8 cellular contexts compared by ENCODE assay signal in genomic region chr9:71909887-71910601, GRCh38. TPM values are rescaled to one million over a fixed set of nuclear protein-coding genes. Genes with fewer than 3 reads are reported as not detected.
A peak's percentile ranks its signal among the peaks of the same experiment; 100 is the strongest.
DNase-seq lines count a peak whose midpoint lies in the region; ATAC-seq and TF ChIP-seq lines count a peak whose summit lies in the region.

No MANE protein-coding gene starts in this region.

- intact Hi-C loops in heart left ventricle (cut with DNase I) = loop anchor here in 8 of 10 donors (5.0 to 10.0 kb wide), 9 partner anchors 55 to 455 kb away; partner anchors contain the start of gene ZFAND5 (in 1 of the 8)

- H3K4me3 ChIP-seq in Peyer's patch (peak overlapping the region; percentile 77 to 98 (median 95)), heart left ventricle (peak overlapping the region; percentile 66 to 98 (median 94))

- H3K9me3 Mint-ChIP-seq in osteocyte (ENCODE audit: unreplicated experiment) = no peaks in the 10 kb centered on the region

- H3K4me1 ChIP-seq in Peyer's patch (peaks cover 0 to 28% (median 6%) of the 10 kb centered on the region in 4 donors), heart left ventricle (peaks cover 0 to 47% (median 32%) of the 10 kb centered on the region in 12 donors)

- DNase-seq in SHP77 (lab: John Stamatoyannopoulos, UW) (peak; percentile 35 to 46), SHP77 treated with DMSO at 0.1 percent for 48 hours (lab: John Stamatoyannopoulos, UW) (no peak), Peyer's patch (peak; percentile 34 to 80 (median 74)), amniotic epithelial cell (ENCODE audit: low read depth) (peak; percentile 23), heart left ventricle (peak; percentile 67 to 76 (median 70)), osteocyte (ENCODE audit: extremely low spot score, unreplicated experiment) (peak; percentile 86), NCI-H1048 (lab: John Stamatoyannopoulos, UW) (no peak)

- peak overlapping the region; percentile 97 for H3K4me3 Mint-ChIP-seq in osteocyte (ENCODE audit: unreplicated experiment)

- peak overlapping the region; percentile 78 to 96 (median 96) for H3K27ac ChIP-seq in Peyer's patch
- H3K27ac ChIP-seq in heart left ventricle = peak overlapping the region; percentile 70 to 97 (median 94)

- no peak for TF ChIP-seq POLR2A in Peyer's patch (IDR thresholded peaks at IDR 0.05)
- TF ChIP-seq POLR2A in heart left ventricle (IDR thresholded peaks at IDR 0.05) = no peak

- H3K36me3 ChIP-seq in Peyer's patch (peaks cover 0 to 6% (median 0%) of the 10 kb centered on the region in 3 donors), heart left ventricle (peaks cover 0 to 12% (median 0%) of the 10 kb centered on the region in 9 donors)

- peaks cover 42% of the 10 kb centered on the region for H3K4me1 Mint-ChIP-seq in osteocyte (ENCODE audit: unreplicated experiment)

- H3K9me3 ChIP-seq in Peyer's patch = no peaks in the 10 kb centered on the region
- no peaks in the 10 kb centered on the region for H3K9me3 ChIP-seq in heart left ventricle

- ATAC-seq in HG03097 (IDR thresholded peaks at IDR 0.05; ENCODE audit: low FRiP score, unreplicated experiment) (peak; percentile 12), heart left ventricle (peak in 2 of 4 donors; percentile 16 to 38)

- peak overlapping the region; percentile 93 for H3K27ac Mint-ChIP-seq in osteocyte (ENCODE audit: unreplicated experiment)

- H3K27me3 ChIP-seq in Peyer's patch (no peaks in the 10 kb centered on the region), heart left ventricle (no peaks in the 10 kb centered on the region)

- no peaks in the 10 kb centered on the region for H3K27me3 Mint-ChIP-seq in osteocyte (ENCODE audit: unreplicated experiment)

- 0 to 2% (median 0%) methylated on average over 22 to 41 of the region's 41 CpGs for WGBS in heart left ventricle, 4 donors

- no peak for TF ChIP-seq CTCF in Peyer's patch (IDR thresholded peaks at IDR 0.05)
- no peak for TF ChIP-seq CTCF in heart left ventricle (IDR thresholded peaks at IDR 0.05)
- TF ChIP-seq CTCF in osteocyte (IDR thresholded peaks at IDR 0.05) = no peak

- H3K36me3 Mint-ChIP-seq in osteocyte (ENCODE audit: unreplicated experiment) = no peaks in the 10 kb centered on the region

RNA-seq across cellular contexts. Expression of gene ABHD17B, which starts 0.9 kb away (rescaled TPM):
- 10 to 100 TPM; 23.9 to 39.1 (median 34.0) TPM for total RNA-seq in Peyer's patch
- 10 to 100 TPM in 7 of 9 donors, 1 to 10 TPM in 2; 8.5 to 15.9 (median 10.9) TPM for total RNA-seq in heart left ventricle
- polyA plus RNA-seq in heart left ventricle = 10 to 100 TPM in 1 of 2 donors, 1 to 10 TPM in 1; 2.7 to 10.5 TPM
- total RNA-seq in osteocyte = 15.6 and 16.2 TPM in 2 replicates

RNA-seq across cellular contexts. Expression of gene C9orf85, which starts 1.4 kb away (rescaled TPM):
- total RNA-seq in Peyer's patch = 10 to 100 TPM; 11.3 to 40.4 (median 21.9) TPM
- total RNA-seq in heart left ventricle = 1 to 10 TPM; 3.6 to 9.7 (median 4.8) TPM
- polyA plus RNA-seq in heart left ventricle = 1 to 10 TPM; 4.5 to 8.2 TPM
- 10.8 and 11.6 TPM in 2 replicates for total RNA-seq in osteocyte

Comparison
In these comparisons a context has a peak if more than half of its experiments do, and no peak if none do; other contexts are left out.
1. DNase-seq: peak in SHP77 (2 of 2), Peyer's patch (3 of 3), amniotic epithelial cell (single experiment), heart left ventricle (5 of 5) and osteocyte (single experiment); none in SHP77 treated with DMSO at 0.1 percent for 48 hours (single experiment) and NCI-H1048 (single experiment).